In the genomic region with DNA sequence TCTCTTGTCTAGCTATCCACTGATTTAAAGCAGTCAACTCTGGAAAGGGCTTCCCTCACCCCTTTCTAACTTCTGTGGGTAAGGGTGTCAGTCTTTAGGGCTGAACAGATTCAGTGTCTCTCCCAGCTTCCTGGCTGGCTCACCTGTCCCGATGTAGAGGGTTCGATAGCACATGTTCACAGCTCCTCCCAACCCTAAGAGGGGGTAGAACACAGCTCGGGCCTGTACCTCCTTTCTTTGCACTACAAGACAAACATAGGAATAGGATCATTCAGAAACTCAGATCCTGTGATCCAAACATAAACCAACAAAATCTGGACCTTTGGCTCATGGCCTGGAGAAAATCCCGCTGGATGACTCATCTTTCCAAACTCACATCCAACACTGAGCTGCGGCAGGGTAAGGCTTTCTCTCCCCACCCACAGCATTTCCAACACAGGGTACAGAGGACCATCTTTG, we compare ENCODE assay signal across 1 cellular context.
A peak's percentile ranks its signal among the peaks of the same experiment; 100 is the strongest.
TF ChIP-seq lines count a peak whose summit lies in the region.

No MANE protein-coding gene starts in this region.

TF ChIP-seq in HepG2, 621 proteins besides CTCF, POLR2A, EP300 and RAD21 (continued from another document and continues in another):
- TF ChIP-seq, protein P1, sequence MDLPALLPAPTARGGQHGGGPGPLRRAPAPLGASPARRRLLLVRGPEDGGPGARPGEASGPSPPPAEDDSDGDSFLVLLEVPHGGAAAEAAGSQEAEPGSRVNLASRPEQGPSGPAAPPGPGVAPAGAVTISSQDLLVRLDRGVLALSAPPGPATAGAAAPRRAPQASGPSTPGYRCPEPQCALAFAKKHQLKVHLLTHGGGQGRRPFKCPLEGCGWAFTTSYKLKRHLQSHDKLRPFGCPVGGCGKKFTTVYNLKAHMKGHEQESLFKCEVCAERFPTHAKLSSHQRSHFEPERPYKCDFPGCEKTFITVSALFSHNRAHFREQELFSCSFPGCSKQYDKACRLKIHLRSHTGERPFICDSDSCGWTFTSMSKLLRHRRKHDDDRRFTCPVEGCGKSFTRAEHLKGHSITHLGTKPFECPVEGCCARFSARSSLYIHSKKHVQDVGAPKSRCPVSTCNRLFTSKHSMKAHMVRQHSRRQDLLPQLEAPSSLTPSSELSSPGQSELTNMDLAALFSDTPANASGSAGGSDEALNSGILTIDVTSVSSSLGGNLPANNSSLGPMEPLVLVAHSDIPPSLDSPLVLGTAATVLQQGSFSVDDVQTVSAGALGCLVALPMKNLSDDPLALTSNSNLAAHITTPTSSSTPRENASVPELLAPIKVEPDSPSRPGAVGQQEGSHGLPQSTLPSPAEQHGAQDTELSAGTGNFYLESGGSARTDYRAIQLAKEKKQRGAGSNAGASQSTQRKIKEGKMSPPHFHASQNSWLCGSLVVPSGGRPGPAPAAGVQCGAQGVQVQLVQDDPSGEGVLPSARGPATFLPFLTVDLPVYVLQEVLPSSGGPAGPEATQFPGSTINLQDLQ (CRISPR knock-in tag; IDR thresholded peaks at IDR 0.05), result no peak
- TF ChIP-seq CCDC6 (CRISPR knock-in tag; IDR thresholded peaks at IDR 0.05) (no peak), ZNF792 (CRISPR knock-in tag; IDR thresholded peaks at IDR 0.05) (no peak), HOXA5 (CRISPR knock-in tag; IDR thresholded peaks at IDR 0.05) (no peak), ZFP90 (CRISPR knock-in tag; IDR thresholded peaks at IDR 0.05; ENCODE audit: borderline replicate concordance) (no peak), ARNTL (CRISPR knock-in tag; IDR thresholded peaks at IDR 0.05) (no peak), SMC3 (IDR thresholded peaks at IDR 0.05; ENCODE audit: low read length) (no peak), HMG20B (CRISPR knock-in tag; conservative IDR thresholded peaks at IDR 0.05) (0 out of 2 replicates have a peak, but pooled peaks have one; percentile 56), ZNF552 (CRISPR knock-in tag; IDR thresholded peaks at IDR 0.05; ENCODE audit: borderline replicate concordance) (no peak), DPF2 (CRISPR knock-in tag; IDR thresholded peaks at IDR 0.05; ENCODE audit: borderline replicate concordance, low read depth) (no peak; the same call in 1 of the 2 replicates), KDM3A (CRISPR knock-in tag; IDR thresholded peaks at IDR 0.05; ENCODE audit: low read depth) (no peak), ZNF562 (CRISPR knock-in tag; IDR thresholded peaks at IDR 0.05; ENCODE audit: borderline replicate concordance) (no peak), RELA (CRISPR knock-in tag; IDR thresholded peaks at IDR 0.05) (no peak), MTA3 (CRISPR knock-in tag; IDR thresholded peaks at IDR 0.05) (no peak), SOX6 (IDR thresholded peaks at IDR 0.05) (no peak), SOX6 (CRISPR knock-in tag; IDR thresholded peaks at IDR 0.05) (no peak; the same call in 1 of the 2 replicates), ZNF879 (CRISPR knock-in tag; IDR thresholded peaks at IDR 0.05) (no peak), ZNF850 (CRISPR knock-in tag; conservative IDR thresholded peaks at IDR 0.05) (no peak), PHF8 (CRISPR knock-in tag; IDR thresholded peaks at IDR 0.05) (no peak), HCFC1 (IDR thresholded peaks at IDR 0.05; ENCODE audit: low read depth, low read length) (no peak), SALL2 (CRISPR knock-in tag; IDR thresholded peaks at IDR 0.05) (no peak), ZC3H4 (CRISPR knock-in tag; IDR thresholded peaks at IDR 0.05; ENCODE audit: borderline replicate concordance) (no peak), ZFP62 (CRISPR knock-in tag; IDR thresholded peaks at IDR 0.05) (no peak), KMT2A (CRISPR knock-in tag; IDR thresholded peaks at IDR 0.05) (no peak), TBX2 (CRISPR knock-in tag; IDR thresholded peaks at IDR 0.05; ENCODE audit: borderline replicate concordance) (no peak), NFATC3 (CRISPR knock-in tag; IDR thresholded peaks at IDR 0.05) (no peak), JUNB (CRISPR knock-in tag; IDR thresholded peaks at IDR 0.05; ENCODE audit: borderline replicate concordance) (peak; percentile 25; the same call in 1 of the 2 replicates)
- TF ChIP-seq, protein P2, sequence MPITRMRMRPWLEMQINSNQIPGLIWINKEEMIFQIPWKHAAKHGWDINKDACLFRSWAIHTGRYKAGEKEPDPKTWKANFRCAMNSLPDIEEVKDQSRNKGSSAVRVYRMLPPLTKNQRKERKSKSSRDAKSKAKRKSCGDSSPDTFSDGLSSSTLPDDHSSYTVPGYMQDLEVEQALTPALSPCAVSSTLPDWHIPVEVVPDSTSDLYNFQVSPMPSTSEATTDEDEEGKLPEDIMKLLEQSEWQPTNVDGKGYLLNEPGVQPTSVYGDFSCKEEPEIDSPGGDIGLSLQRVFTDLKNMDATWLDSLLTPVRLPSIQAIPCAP (CRISPR knock-in tag; IDR thresholded peaks at IDR 0.05; ENCODE audit: low read depth), result no peak
- TF ChIP-seq, protein P3, sequence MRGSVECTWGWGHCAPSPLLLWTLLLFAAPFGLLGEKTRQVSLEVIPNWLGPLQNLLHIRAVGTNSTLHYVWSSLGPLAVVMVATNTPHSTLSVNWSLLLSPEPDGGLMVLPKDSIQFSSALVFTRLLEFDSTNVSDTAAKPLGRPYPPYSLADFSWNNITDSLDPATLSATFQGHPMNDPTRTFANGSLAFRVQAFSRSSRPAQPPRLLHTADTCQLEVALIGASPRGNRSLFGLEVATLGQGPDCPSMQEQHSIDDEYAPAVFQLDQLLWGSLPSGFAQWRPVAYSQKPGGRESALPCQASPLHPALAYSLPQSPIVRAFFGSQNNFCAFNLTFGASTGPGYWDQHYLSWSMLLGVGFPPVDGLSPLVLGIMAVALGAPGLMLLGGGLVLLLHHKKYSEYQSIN (CRISPR knock-in tag; IDR thresholded peaks at IDR 0.05; ENCODE audit: borderline replicate concordance), result no peak
- TF ChIP-seq, protein P4, sequence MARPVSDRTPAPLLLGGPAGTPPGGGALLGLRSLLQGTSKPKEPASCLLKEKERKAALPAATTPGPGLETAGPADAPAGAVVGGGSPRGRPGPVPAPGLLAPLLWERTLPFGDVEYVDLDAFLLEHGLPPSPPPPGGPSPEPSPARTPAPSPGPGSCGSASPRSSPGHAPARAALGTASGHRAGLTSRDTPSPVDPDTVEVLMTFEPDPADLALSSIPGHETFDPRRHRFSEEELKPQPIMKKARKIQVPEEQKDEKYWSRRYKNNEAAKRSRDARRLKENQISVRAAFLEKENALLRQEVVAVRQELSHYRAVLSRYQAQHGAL (CRISPR knock-in tag; IDR thresholded peaks at IDR 0.05; ENCODE audit: not compliant biosample characterization), result no peak
- TF ChIP-seq, protein P5, sequence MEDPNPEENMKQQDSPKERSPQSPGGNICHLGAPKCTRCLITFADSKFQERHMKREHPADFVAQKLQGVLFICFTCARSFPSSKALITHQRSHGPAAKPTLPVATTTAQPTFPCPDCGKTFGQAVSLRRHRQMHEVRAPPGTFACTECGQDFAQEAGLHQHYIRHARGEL (CRISPR knock-in tag; IDR thresholded peaks at IDR 0.05), result no peak
- TF ChIP-seq, protein P6, sequence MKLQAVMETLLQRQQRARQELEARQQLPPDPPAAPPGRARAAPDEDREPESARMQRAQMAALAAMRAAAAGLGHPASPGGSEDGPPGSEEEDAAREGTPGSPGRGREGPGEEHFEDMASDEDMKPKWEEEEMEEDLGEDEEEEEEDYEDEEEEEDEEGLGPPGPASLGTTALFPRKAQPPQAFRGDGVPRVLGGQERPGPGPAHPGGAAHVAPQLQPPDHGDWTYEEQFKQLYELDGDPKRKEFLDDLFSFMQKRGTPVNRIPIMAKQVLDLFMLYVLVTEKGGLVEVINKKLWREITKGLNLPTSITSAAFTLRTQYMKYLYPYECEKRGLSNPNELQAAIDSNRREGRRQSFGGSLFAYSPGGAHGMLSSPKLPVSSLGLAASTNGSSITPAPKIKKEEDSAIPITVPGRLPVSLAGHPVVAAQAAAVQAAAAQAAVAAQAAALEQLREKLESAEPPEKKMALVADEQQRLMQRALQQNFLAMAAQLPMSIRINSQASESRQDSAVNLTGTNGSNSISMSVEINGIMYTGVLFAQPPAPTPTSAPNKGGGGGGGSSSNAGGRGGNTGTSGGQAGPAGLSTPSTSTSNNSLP (IDR thresholded peaks at IDR 0.05; ENCODE audit: low read depth, low read length), result peak; percentile 79; the same call in 1 of the 2 replicates
- TF ChIP-seq, protein P7, sequence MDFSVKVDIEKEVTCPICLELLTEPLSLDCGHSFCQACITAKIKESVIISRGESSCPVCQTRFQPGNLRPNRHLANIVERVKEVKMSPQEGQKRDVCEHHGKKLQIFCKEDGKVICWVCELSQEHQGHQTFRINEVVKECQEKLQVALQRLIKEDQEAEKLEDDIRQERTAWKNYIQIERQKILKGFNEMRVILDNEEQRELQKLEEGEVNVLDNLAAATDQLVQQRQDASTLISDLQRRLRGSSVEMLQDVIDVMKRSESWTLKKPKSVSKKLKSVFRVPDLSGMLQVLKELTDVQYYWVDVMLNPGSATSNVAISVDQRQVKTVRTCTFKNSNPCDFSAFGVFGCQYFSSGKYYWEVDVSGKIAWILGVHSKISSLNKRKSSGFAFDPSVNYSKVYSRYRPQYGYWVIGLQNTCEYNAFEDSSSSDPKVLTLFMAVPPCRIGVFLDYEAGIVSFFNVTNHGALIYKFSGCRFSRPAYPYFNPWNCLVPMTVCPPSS (IDR thresholded peaks at IDR 0.05), result no peak
- TF ChIP-seq, protein P8, sequence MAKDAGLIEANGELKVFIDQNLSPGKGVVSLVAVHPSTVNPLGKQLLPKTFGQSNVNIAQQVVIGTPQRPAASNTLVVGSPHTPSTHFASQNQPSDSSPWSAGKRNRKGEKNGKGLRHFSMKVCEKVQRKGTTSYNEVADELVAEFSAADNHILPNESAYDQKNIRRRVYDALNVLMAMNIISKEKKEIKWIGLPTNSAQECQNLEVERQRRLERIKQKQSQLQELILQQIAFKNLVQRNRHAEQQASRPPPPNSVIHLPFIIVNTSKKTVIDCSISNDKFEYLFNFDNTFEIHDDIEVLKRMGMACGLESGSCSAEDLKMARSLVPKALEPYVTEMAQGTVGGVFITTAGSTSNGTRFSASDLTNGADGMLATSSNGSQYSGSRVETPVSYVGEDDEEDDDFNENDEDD (CRISPR knock-in tag; IDR thresholded peaks at IDR 0.05; ENCODE audit: borderline replicate concordance), result no peak
- TF ChIP-seq, protein P9, sequence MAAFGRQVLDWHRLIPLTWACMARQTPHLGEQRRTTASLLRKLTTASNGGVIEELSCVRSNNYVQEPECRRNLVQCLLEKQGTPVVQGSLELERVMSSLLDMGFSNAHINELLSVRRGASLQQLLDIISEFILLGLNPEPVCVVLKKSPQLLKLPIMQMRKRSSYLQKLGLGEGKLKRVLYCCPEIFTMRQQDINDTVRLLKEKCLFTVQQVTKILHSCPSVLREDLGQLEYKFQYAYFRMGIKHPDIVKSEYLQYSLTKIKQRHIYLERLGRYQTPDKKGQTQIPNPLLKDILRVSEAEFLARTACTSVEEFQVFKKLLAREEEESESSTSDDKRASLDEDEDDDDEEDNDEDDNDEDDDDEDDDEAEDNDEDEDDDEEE (CRISPR knock-in tag; IDR thresholded peaks at IDR 0.05), result peak; percentile 62; the same call in 1 of the 2 replicates
- TF ChIP-seq, protein P10, sequence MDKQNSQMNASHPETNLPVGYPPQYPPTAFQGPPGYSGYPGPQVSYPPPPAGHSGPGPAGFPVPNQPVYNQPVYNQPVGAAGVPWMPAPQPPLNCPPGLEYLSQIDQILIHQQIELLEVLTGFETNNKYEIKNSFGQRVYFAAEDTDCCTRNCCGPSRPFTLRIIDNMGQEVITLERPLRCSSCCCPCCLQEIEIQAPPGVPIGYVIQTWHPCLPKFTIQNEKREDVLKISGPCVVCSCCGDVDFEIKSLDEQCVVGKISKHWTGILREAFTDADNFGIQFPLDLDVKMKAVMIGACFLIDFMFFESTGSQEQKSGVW (CRISPR knock-in tag; IDR thresholded peaks at IDR 0.05; ENCODE audit: borderline replicate concordance), result no peak
- TF ChIP-seq, protein P11, sequence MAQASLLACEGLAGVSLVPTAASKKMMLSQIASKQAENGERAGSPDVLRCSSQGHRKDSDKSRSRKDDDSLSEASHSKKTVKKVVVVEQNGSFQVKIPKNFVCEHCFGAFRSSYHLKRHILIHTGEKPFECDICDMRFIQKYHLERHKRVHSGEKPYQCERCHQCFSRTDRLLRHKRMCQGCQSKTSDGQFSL (CRISPR knock-in tag; IDR thresholded peaks at IDR 0.05), result no peak
- TF ChIP-seq, protein P12, sequence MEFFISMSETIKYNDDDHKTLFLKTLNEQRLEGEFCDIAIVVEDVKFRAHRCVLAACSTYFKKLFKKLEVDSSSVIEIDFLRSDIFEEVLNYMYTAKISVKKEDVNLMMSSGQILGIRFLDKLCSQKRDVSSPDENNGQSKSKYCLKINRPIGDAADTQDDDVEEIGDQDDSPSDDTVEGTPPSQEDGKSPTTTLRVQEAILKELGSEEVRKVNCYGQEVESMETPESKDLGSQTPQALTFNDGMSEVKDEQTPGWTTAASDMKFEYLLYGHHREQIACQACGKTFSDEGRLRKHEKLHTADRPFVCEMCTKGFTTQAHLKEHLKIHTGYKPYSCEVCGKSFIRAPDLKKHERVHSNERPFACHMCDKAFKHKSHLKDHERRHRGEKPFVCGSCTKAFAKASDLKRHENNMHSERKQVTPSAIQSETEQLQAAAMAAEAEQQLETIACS (CRISPR knock-in tag; IDR thresholded peaks at IDR 0.05), result no peak
- TF ChIP-seq, protein P13, sequence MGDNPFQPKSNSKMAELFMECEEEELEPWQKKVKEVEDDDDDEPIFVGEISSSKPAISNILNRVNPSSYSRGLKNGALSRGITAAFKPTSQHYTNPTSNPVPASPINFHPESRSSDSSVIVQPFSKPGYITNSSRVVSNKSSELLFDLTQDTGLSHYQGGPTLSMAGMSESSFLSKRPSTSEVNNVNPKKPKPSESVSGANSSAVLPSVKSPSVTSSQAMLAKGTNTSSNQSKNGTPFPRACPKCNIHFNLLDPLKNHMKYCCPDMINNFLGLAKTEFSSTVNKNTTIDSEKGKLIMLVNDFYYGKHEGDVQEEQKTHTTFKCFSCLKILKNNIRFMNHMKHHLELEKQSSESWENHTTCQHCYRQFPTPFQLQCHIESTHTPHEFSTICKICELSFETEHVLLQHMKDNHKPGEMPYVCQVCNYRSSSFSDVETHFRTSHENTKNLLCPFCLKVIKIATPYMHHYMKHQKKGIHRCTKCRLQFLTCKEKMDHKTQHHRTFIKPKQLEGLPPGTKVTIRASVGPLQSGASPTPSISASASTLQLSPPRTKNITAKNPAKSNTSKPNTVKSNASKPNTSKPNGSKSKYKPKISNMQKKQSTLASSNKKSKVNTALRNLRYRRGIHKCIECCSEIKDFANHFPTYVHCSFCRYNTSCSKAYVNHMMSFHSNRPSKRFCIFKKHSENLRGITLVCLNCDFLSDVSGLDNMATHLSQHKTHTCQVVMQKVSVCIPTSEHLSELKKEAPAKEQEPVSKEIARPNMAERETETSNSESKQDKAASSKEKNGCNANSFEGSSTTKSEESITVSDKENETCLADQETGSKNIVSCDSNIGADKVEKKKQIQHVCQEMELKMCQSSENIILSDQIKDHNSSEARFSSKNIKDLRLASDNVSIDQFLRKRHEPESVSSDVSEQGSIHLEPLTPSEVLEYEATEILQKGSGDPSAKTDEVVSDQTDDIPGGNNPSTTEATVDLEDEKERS (CRISPR knock-in tag; IDR thresholded peaks at IDR 0.05), result no peak
